Comparison of ENCODE assay signal across 12 cellular contexts in the genomic region with DNA sequence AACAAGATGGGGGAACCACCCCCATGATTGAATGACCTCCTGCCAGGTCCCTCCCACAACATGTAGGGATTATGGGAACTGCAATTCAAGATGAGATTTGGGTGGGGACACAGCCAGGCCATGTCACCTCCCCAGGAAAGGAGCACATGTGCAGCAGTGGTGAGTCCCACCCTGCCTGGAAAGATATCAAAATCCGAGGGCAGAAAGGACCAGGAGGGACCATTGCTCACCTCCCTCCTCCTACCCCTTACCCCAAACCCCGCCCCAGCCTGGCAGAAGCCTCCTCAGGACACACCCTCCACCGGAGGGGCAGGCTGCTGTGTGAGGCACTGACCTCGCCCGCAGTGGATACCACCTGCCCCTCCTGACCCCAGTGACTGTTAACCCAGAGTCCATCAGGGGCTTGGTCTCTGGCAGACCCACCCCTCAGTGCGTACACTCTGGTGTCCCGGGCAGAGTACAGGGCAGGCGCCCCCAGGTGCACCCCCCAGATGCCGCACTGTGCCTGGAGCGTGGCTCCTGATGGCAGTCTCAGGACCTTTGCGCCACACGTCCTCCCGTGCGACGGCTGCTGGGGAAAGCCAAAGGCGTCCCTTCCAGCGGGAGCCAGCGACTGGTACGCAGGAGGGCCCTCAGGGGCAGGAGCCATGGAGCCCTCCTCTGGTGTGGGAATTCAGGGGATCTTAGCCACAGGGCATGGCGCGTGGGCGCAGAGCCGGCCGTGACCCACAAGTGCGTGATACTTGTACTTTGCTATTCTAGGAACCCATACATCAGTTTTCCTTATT. TPM values are rescaled to one million over a fixed set of nuclear protein-coding genes. Genes with fewer than 3 reads are reported as not detected.
A peak's percentile ranks its signal among the peaks of the same experiment; 100 is the strongest.
DNase-seq lines count a peak whose midpoint lies in the region; ATAC-seq and TF ChIP-seq lines count a peak whose summit lies in the region.
"Had no signal": no experiment of that assay in that cellular context is flagged by ENCODE, and none has a peak within 500 bp of the region (broad histone marks: within the 10 kb centered on the region; RNA-seq: fewer than 3 reads in every experiment).

No MANE protein-coding gene starts in this region.

- no peaks in the 10 kb centered on the region for H3K9me2 ChIP-seq in GM23248 (ENCODE audit: insufficient read depth)

- WGBS in GM23248 (ENCODE audit: low coverage in 1 of 2, low lambda C conversion rate in 2 of 2, missing lambda C conversion rate in 2 of 2), 2 experiments, result 93 to 94% methylated on average over 23 to 25 of the region's 25 CpGs

- no peak overlapping the region for H3K4me2 ChIP-seq in GM23248 (ENCODE audit: unreplicated experiment)

- H3K27me3 ChIP-seq in uterus (no peaks in the 10 kb centered on the region), GM23248 (replicated peaks; ENCODE audit: insufficient read depth) (no peaks in the 10 kb centered on the region)

- peak overlapping the region; percentile 67 to 75 for H3K27ac ChIP-seq in uterus
- no peak overlapping the region for H3K27ac ChIP-seq in GM23248

- H3K79me2 ChIP-seq in GM23248 (ENCODE audit: insufficient read depth), result peaks cover 36% of the 10 kb centered on the region

- no peak for TF ChIP-seq POLR2A in uterus (IDR thresholded peaks at IDR 0.05)

- intact Hi-C loops in Right ventricle myocardium superior (cut with DNase I) (no loop called here), cardiac septum (cut with DNase I) (no loop called here), uterus (cut with DNase I; ENCODE audit: low total_unique reads) (no loop called here), CD14-positive monocyte (cut with micrococcal nuclease) (loop anchor here in 1 of 2 donors (10.0 kb wide), 1 partner anchor 65 kb away; no protein-coding TSS in a partner anchor)

- DNase-seq in Right ventricle myocardium superior (no peak), cardiac septum (ENCODE audit: low spot score) (no peak), chondrocyte (ENCODE audit: low spot score) (peak; percentile 93), naive B cell (no peak), uterus (no peak), CD14-positive monocyte (ENCODE audit: low spot score) (no peak), GM23248 (no peak), NCI-H1417 treated with DMSO at 0.1 percent for 48 hours (lab: John Stamatoyannopoulos, UW) (no peak)
- DNase-seq: activated T-cell treated with anti-CD3 and anti-CD28 coated beads, Interleukin-2, amount 50 U/mL, for 72 hours; stimulated activated CD4-positive, alpha-beta T cell treated with anti-CD3 and anti-CD28 coated beads, Interleukin-4, amount 100 ng/mL, for 4 hours had no signal

- H3K4me3 Mint-ChIP-seq in chondrocyte (ENCODE audit: unreplicated experiment) (no peak overlapping the region), naive B cell (peak overlapping the region in 3 of 8 donors; percentile 12 to 76 (median 63)), CD14-positive monocyte (no peak overlapping the region)
- H3K4me3 Mint-ChIP-seq: activated T-cell treated with anti-CD3 and anti-CD28 coated beads, Interleukin-2, amount 50 U/mL, for 72 hours; B cell; natural killer cell treated with Interleukin-12 subunit alpha and Interleukin-12 subunit beta and Interleukin-15 and Interleukin-18, amount 100 ng/mL, for 72 hours had no signal

- H3K27me3 Mint-ChIP-seq in chondrocyte (ENCODE audit: low read depth) (no peaks in the 10 kb centered on the region), naive B cell (no peaks in the 10 kb centered on the region), CD14-positive monocyte (ENCODE audit: low read depth in 3 of 3) (peaks cover 0 to 1% (median 0%) of the 10 kb centered on the region in 3 donors)
- H3K27me3 Mint-ChIP-seq: B cell; natural killer cell treated with Interleukin-12 subunit alpha and Interleukin-12 subunit beta and Interleukin-15 and Interleukin-18, amount 100 ng/mL, for 72 hours had no signal

- H2AFZ ChIP-seq in GM23248, result no peak overlapping the region

- TF ChIP-seq CTCF in chondrocyte (IDR thresholded peaks at IDR 0.05) (no peak), uterus (IDR thresholded peaks at IDR 0.05) (no peak), CD14-positive monocyte (IDR thresholded peaks at IDR 0.05) (no peak)

- H3K9me3 ChIP-seq in uterus (no peaks in the 10 kb centered on the region), GM23248 (ENCODE audit: low read depth) (no peaks in the 10 kb centered on the region)

- peak; percentile 4 for ATAC-seq in Right ventricle myocardium superior (ENCODE audit: poor library complexity)
- peak; percentile 17 to 27 for ATAC-seq in naive B cell (ENCODE audit: low read depth in 2 of 2)

- H3K9ac ChIP-seq in GM23248, result no peak overlapping the region

- H3F3A ChIP-seq in GM23248 (ENCODE audit: insufficient read depth), result no peaks in the 10 kb centered on the region

- no peaks in the 10 kb centered on the region for H3K4me1 ChIP-seq in uterus
- H3K4me1 ChIP-seq in GM23248 (ENCODE audit: insufficient read depth), result no peaks in the 10 kb centered on the region

- in situ Hi-C loops in GM23248 (cut with MboI), result no loop called here

- H3K4me3 ChIP-seq in uterus (no peak overlapping the region), GM23248 (no peak overlapping the region)

- peaks cover 17% of the 10 kb centered on the region for H3K36me3 Mint-ChIP-seq in chondrocyte (ENCODE audit: low read depth)
- peaks cover 2 to 7% of the 10 kb centered on the region in 2 donors for H3K36me3 Mint-ChIP-seq in naive B cell
- peaks cover 35 to 70% of the 10 kb centered on the region in 2 donors for H3K36me3 Mint-ChIP-seq in CD14-positive monocyte
- H3K36me3 Mint-ChIP-seq: natural killer cell treated with Interleukin-12 subunit alpha and Interleukin-12 subunit beta and Interleukin-15 and Interleukin-18, amount 100 ng/mL, for 72 hours had no signal

- peaks cover 19% of the 10 kb centered on the region for H3K4me1 Mint-ChIP-seq in chondrocyte (ENCODE audit: low read depth)
- peaks cover 7 to 12% (median 11%) of the 10 kb centered on the region in 3 donors for H3K4me1 Mint-ChIP-seq in naive B cell
- peaks cover 19% of the 10 kb centered on the region for H3K4me1 Mint-ChIP-seq in CD14-positive monocyte

- H3K36me3 ChIP-seq in uterus, result no peaks in the 10 kb centered on the region
- H3K36me3 ChIP-seq in GM23248 (ENCODE audit: low read depth), result peaks cover 5% of the 10 kb centered on the region

- H3K9me3 Mint-ChIP-seq in chondrocyte (ENCODE audit: low read depth) (no peaks in the 10 kb centered on the region), naive B cell (no peaks in the 10 kb centered on the region), CD14-positive monocyte (peaks cover 0 to 12% (median 0%) of the 10 kb centered on the region in 7 donors)
- H3K9me3 Mint-ChIP-seq: activated T-cell treated with anti-CD3 and anti-CD28 coated beads, Interleukin-2, amount 50 U/mL, for 72 hours; natural killer cell treated with Interleukin-12 subunit alpha and Interleukin-12 subunit beta and Interleukin-15 and Interleukin-18, amount 100 ng/mL, for 72 hours had no signal

- peak overlapping the region; percentile 57 for H3K27ac Mint-ChIP-seq in chondrocyte (ENCODE audit: unreplicated experiment)
- peak overlapping the region in 3 of 6 donors; percentile 22 to 95 (median 62) for H3K27ac Mint-ChIP-seq in naive B cell
- peak overlapping the region in 3 of 7 donors; percentile 6 to 42 (median 42) for H3K27ac Mint-ChIP-seq in CD14-positive monocyte
- H3K27ac Mint-ChIP-seq: activated T-cell treated with anti-CD3 and anti-CD28 coated beads, Interleukin-2, amount 50 U/mL, for 72 hours; B cell had no signal

- no peaks in the 10 kb centered on the region for H4K20me1 ChIP-seq in GM23248 (ENCODE audit: insufficient read depth)

RNA-seq across cellular contexts. Expression of gene PDXK, which starts 20.9 kb away (rescaled TPM):
- 93.8 TPM for total RNA-seq in Right ventricle myocardium superior
- 56.9 TPM for total RNA-seq in cardiac septum
- 213 to 234 TPM (median 216 TPM) in 3 replicates for total RNA-seq in chondrocyte
- polyA plus RNA-seq in naive B cell (ENCODE audit: low read depth in 6 of 6), result 10 to 100 TPM; 28.5 to 46.1 (median 39.2) TPM
- total RNA-seq in uterus, result 10 to 100 TPM; 15.9 to 89.8 (median 49.8) TPM
- polyA plus RNA-seq in CD14-positive monocyte, result 100 to 1,000 TPM; 210 to 214 TPM
- 67.5 and 68.0 TPM in 2 replicates for total RNA-seq in GM23248 (2014; rRNA removed; shearing (Covaris generic))
- polyA plus RNA-seq in GM23248 (2016; fragmentation: Nextera tagmentation; extraction: Ambion mirVana), result 81.8 and 89.7 TPM in 2 replicates

RNA-seq across cellular contexts. Expression of gene CSTB, which starts 36.3 kb away (rescaled TPM):
- total RNA-seq in Right ventricle myocardium superior (36.1 TPM), cardiac septum (34.6 TPM), chondrocyte (56.5 to 63.6 TPM (median 57.2 TPM) in 3 replicates), uterus (10 to 100 TPM in 1 of 4 donors, 1 to 10 TPM in 3; 2.0 to 31.2 (median 5.6) TPM)
- polyA plus RNA-seq in naive B cell (ENCODE audit: low read depth in 6 of 6) (10 to 100 TPM; 25.1 to 75.7 (median 39.2) TPM), CD14-positive monocyte (100 to 1,000 TPM; 115 to 120 TPM), GM23248 (2016; fragmentation: Nextera tagmentation; extraction: Ambion mirVana) (95.0 and 97.5 TPM in 2 replicates)
- total RNA-seq in GM23248 (2014; rRNA removed; shearing (Covaris generic)), result 6.7 and 7.8 TPM in 2 replicates

RNA-seq across cellular contexts. Expression of gene RRP1, which starts 49.5 kb away (rescaled TPM):
- total RNA-seq in Right ventricle myocardium superior (9.4 TPM), cardiac septum (10.3 TPM), chondrocyte (18.4 to 19.6 TPM (median 19.2 TPM) in 3 replicates), uterus (10 to 100 TPM; 11.0 to 31.5 (median 19.5) TPM)
- polyA plus RNA-seq in naive B cell (ENCODE audit: low read depth in 6 of 6) (10 to 100 TPM in 5 of 6 donors, 1 to 10 TPM in 1; 9.4 to 18.6 (median 10.9) TPM), CD14-positive monocyte (1 to 10 TPM; 2.7 to 4.6 TPM), GM23248 (2016; fragmentation: Nextera tagmentation; extraction: Ambion mirVana) (17.6 and 18.0 TPM in 2 replicates)
- total RNA-seq in GM23248 (2014; rRNA removed; shearing (Covaris generic)), result 22.3 and 25.2 TPM in 2 replicates
